Comparison of ENCODE assay signal across 24 cellular contexts in the genomic region with DNA sequence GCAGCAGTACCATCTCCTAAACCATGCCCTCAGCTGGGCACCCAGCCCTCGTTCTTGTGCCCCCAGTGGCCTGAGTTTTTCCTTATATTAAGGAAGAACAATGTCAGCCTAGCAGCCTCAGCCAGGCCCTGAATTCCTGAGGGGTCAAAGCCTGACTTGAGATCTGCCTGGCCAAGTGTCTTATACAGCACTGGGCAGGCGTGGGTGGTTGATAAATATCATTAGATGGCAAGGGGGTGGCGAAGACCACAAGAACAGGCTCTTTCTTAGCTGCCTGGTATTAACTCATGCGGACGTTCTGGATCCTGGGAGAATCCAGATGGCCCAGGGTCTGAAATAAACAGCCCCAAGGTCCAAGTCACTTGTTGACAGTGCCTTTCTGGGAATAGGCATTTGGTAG. TPM values are rescaled to one million over a fixed set of nuclear protein-coding genes. Genes with fewer than 3 reads are reported as not detected.
"Had no signal": no experiment of that assay in that cellular context is flagged by ENCODE, and none has a peak within 500 bp of the region (broad histone marks: within the 10 kb centered on the region; RNA-seq: fewer than 3 reads in every experiment).

No MANE protein-coding gene starts in this region.

- H3K4me3 ChIP-seq: colonic mucosa, esophagus squamous epithelium, gastrocnemius medialis, heart right ventricle, left lung, lung had no signal

- H3K9me3 ChIP-seq: colonic mucosa, esophagus squamous epithelium, gastrocnemius medialis, heart right ventricle, left lung had no signal

- H3K27ac Mint-ChIP-seq: dendritic cell treated with granulocyte-macrophage colony-stimulating factor and Interleukin-4, amounts not matched to agents 40 ng/mL and 50 ng/mL, for 4 days; effector memory CD8-positive, alpha-beta T cell; endodermal cell; memory B cell had no signal

- H3K4me3 Mint-ChIP-seq: dendritic cell treated with granulocyte-macrophage colony-stimulating factor and Interleukin-4, amounts not matched to agents 40 ng/mL and 50 ng/mL, for 4 days; effector memory CD8-positive, alpha-beta T cell; endodermal cell; memory B cell had no signal

- H3K4me1 Mint-ChIP-seq: memory B cell had no signal

- H3K36me3 Mint-ChIP-seq: memory B cell had no signal

- ATAC-seq: effector memory CD8-positive, alpha-beta T cell; gastrocnemius medialis; heart right ventricle; left cardiac atrium; left lung had no signal

- H3K27ac ChIP-seq: colonic mucosa, epithelial cell of prostate, esophagus squamous epithelium, gastrocnemius medialis, heart right ventricle, left lung had no signal

- DNase-seq: colonic mucosa; cortex of kidney; effector CD8-positive, alpha-beta T cell; effector memory CD8-positive, alpha-beta T cell; endodermal cell; erythroblast; esophagus squamous epithelium; foreskin fibroblast; foreskin melanocyte; gastrocnemius medialis; glutamatergic neuron; head of caudate nucleus; heart right ventricle; hippocampal formation; left cardiac atrium; left lung; mesendoderm; midbrain had no signal

- H3K27me3 ChIP-seq: colonic mucosa, gastrocnemius medialis, heart right ventricle, left lung had no signal

- H3K9me3 Mint-ChIP-seq: dendritic cell treated with granulocyte-macrophage colony-stimulating factor and Interleukin-4, amounts not matched to agents 40 ng/mL and 50 ng/mL, for 4 days; effector memory CD8-positive, alpha-beta T cell; endodermal cell; memory B cell had no signal

- H3K36me3 ChIP-seq: colonic mucosa, esophagus squamous epithelium, gastrocnemius medialis, heart right ventricle, left lung had no signal

- H3K4me1 ChIP-seq: colonic mucosa, esophagus squamous epithelium, left lung had no signal

RNA-seq across cellular contexts. Expression of gene NGF, which starts 18.3 kb away (rescaled TPM):
- total RNA-seq: mononuclear cell had no signal
- polyA plus RNA-seq: mammary epithelial cell had no signal
